ENCODE assay signal across 8 cellular contexts in genomic region chr2:149587220-149587949, GRCh38. TPM values are rescaled to one million over a fixed set of nuclear protein-coding genes. Genes with fewer than 3 reads are reported as not detected.
DNase-seq lines count a peak whose midpoint lies in the region; ATAC-seq and FAIRE-seq lines count a peak whose summit lies in the region.

MMADHC (minus strand) TSS chr2:149587775; CDS start chr2:149587097, 678 bp downstream.

- peak within 1 kb of the TSS; percentile 57 for H3K23ac ChIP-seq in mesendoderm (ENCODE audit: low read length)

- H3K36me3 ChIP-seq in endocrine pancreas (ENCODE audit: control insufficient read depth, insufficient read depth, low read length), result no peaks in the 10 kb centered on the region
- no peaks in the 10 kb centered on the region for H3K36me3 ChIP-seq in mesendoderm (ENCODE audit: control insufficient read depth, insufficient read depth, low read length)

- H3K27me3 ChIP-seq in endocrine pancreas (ENCODE audit: control insufficient read depth, insufficient read depth, low read length), result no peaks in the 10 kb centered on the region
- no peaks in the 10 kb centered on the region for H3K27me3 ChIP-seq in mesendoderm (ENCODE audit: insufficient read depth, low read length, poor library complexity)

- no peaks in the 10 kb centered on the region for H3K9me3 ChIP-seq in endocrine pancreas (ENCODE audit: control insufficient read depth, low read length)

- no peak within 1 kb of the TSS for H2BK120ac ChIP-seq in mesendoderm (ENCODE audit: low read depth, low read length)

- H3K4ac ChIP-seq in mesendoderm (ENCODE audit: low read depth, low read length), result peak within 1 kb of the TSS; percentile 87

- H3K4me3 ChIP-seq in endocrine pancreas (ENCODE audit: control insufficient read depth, insufficient read depth, low read length), result peak within 1 kb of the TSS; percentile 97
- peak within 1 kb of the TSS; percentile 97 for H3K4me3 ChIP-seq in mesendoderm (ENCODE audit: low read length)

- H3K79me1 ChIP-seq in mesendoderm (ENCODE audit: low read length), result no peaks in the 10 kb centered on the region

- peaks cover 17% of the 10 kb centered on the region for H3K79me2 ChIP-seq in mesendoderm (ENCODE audit: control insufficient read depth, insufficient read depth, low read length)

- ATAC-seq in GM21367 (IDR thresholded peaks at IDR 0.05; ENCODE audit: unreplicated experiment), result peak; percentile 98

- H3K9ac ChIP-seq in endocrine pancreas (ENCODE audit: control insufficient read depth, insufficient read depth, low read length) (peak within 1 kb of the TSS; percentile 99), mesendoderm (ENCODE audit: low read length) (peak within 1 kb of the TSS; percentile 98)

- no peak within 1 kb of the TSS for H2AK5ac ChIP-seq in mesendoderm (ENCODE audit: low read length)

- H3K4me1 ChIP-seq in endocrine pancreas (ENCODE audit: control insufficient read depth, insufficient read depth, low read length) (peaks cover 11% of the 10 kb centered on the region), mesendoderm (ENCODE audit: control insufficient read depth, low read depth, low read length) (no peaks in the 10 kb centered on the region)

- H3K4me2 ChIP-seq in mesendoderm (ENCODE audit: low read length), result peak within 1 kb of the TSS; percentile 49

- no peak within 1 kb of the TSS for H2BK15ac ChIP-seq in mesendoderm (replicated peaks; ENCODE audit: low read depth)

- FAIRE-seq in HTR-8/SVneo (lab: Jason Lieb, UNC), result peak; percentile 95

- H4K8ac ChIP-seq in mesendoderm (ENCODE audit: low read depth, low read length), result no peak within 1 kb of the TSS

- peak; percentile 92 for DNase-seq in COLO829 (ENCODE audit: low spot score)
- peak; percentile 88 for DNase-seq in HTR-8/SVneo (ENCODE audit: insufficient read length, low spot score)
- DNase-seq in NOMO-1 treated with dmso at 0.1 percent for 144 hours (lab: John Stamatoyannopoulos, UW; ENCODE audit: unreplicated experiment), result peak; percentile 93
- DNase-seq in activated CD8-positive, alpha-beta memory T cell treated with anti-CD3 and anti-CD28 coated beads for 48 hours (ENCODE audit: low read depth in 2 of 3, low spot score in 2 of 3), result peak; percentile 62 to 87 (median 76)
- peak; percentile 98 for DNase-seq in mesendoderm
- DNase-seq in stimulated activated CD8-positive, alpha-beta memory T cell treated with anti-CD3 and anti-CD28 coated beads, Interleukin-15, amount 100 ng/mL, for 1 hour (ENCODE audit: low read depth), result peak; percentile 85

- H4K5ac ChIP-seq in mesendoderm (ENCODE audit: low read length), result no peak within 1 kb of the TSS

- peak within 1 kb of the TSS; percentile 47 for H3K18ac ChIP-seq in mesendoderm (ENCODE audit: low read length)

- H2BK5ac ChIP-seq in mesendoderm (ENCODE audit: low read length), result peak within 1 kb of the TSS; percentile 93

- peak within 1 kb of the TSS; percentile 98 for H3K56ac ChIP-seq in mesendoderm (ENCODE audit: low read length)

- no CpG with 5 or more reads among the region's 45 CpGs for WGBS in mesendoderm (ENCODE audit: extremely low coverage, insufficient coverage, low lambda C conversion rate)

- peak within 1 kb of the TSS; percentile 94 for H3K27ac ChIP-seq in mesendoderm (ENCODE audit: low read depth, low read length)

RNA-seq across cellular contexts. Expression of gene MMADHC, which starts in this region (rescaled TPM):
- polyA plus RNA-seq in mesendoderm (2013, experiment 1 of 2), result 109 TPM
- 108 TPM for polyA plus RNA-seq in mesendoderm (2013, experiment 2 of 2)

Comparison
In these comparisons a context has a peak if more than half of its experiments do, and no peak if none do; other contexts are left out.
1. Peak in every context shown above with its lines: DNase-seq, ATAC-seq, H3K4me3 ChIP-seq and H3K27ac ChIP-seq.